17 cellular contexts compared by ENCODE assay signal in the genomic region with DNA sequence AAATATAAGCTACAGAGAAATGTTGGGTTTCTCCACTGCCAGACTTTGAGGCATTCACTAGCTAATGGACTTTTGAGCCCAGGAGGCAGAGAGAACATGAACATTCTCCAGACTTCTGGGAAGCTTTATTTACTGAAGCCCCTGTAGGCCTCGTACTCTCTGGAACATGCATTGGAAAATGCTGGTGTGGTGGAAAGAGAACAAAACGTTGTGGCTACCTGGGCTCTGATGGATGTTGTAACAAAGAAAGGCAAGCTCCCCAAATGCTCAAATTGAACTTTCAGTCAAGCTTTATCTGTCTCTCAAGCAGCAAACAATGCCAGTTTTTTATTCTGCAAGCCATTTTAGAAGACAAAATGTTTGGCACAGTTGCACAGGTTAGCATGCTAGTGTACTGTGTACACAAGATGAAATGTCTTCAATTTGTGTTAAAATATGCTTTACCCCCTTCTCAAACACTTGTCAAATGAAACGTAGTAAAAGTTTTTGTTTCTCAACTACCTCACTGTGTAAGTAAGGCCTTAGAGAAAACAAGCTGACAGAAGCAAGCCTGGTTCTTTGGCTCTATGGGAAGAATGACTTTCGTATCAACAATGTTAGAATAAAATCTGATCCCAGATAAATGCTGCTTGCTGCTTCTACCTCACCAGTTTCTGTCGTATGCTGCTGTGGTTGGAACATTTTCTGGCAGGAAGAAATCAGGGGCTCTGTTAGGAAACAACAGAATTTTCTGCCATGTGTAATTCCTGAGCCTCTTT.
DNase-seq lines count a peak whose midpoint lies in the region; ATAC-seq and TF ChIP-seq lines count a peak whose summit lies in the region.
"Had no signal": no experiment of that assay in that cellular context is flagged by ENCODE, and none has a peak within 500 bp of the region (broad histone marks: within the 10 kb centered on the region; RNA-seq: fewer than 3 reads in every experiment).

No MANE protein-coding gene starts in this region.

- H3K27me3 ChIP-seq in left lung: no peaks in the 10 kb centered on the region

- H3K36me3 ChIP-seq in left lung: no peaks in the 10 kb centered on the region

- H3K36me3 Mint-ChIP-seq in activated B cell treated with CpG ODN at 0.5 μM for 24 hours (ENCODE audit: low read depth): peaks cover 20% of the 10 kb centered on the region
- H3K36me3 Mint-ChIP-seq in stimulated activated memory B cell treated with anti-CD40 and anti-IgM and Interleukin-4, amounts not matched to agents 10 μg/mL and 1 μg/mL and 100 μg/mL, for 72 hours: peaks cover 32% of the 10 kb centered on the region
- no peaks in the 10 kb centered on the region for H3K36me3 Mint-ChIP-seq in naive thymus-derived CD8-positive, alpha-beta T cell

- H3K4me3 ChIP-seq in GM08714 (ENCODE audit: low read length) (peak overlapping the region; percentile 33; the same call in 1 of the 2 replicates), left lung (no peak overlapping the region)

- CTCF ChIA-PET in activated B cell treated with CpG ODN at 0.5 μM for 24 hours (lab: Charles Lee): interaction anchor here (1.0 to 20.1 kb wide), 6 partner anchors 10 to 142 kb away, joined by 3 to 427 read pairs (median 5); a partner anchor contains a TSS

- peaks cover 3 to 20% of the 10 kb centered on the region in 2 donors for H3K4me1 ChIP-seq in left lung

- peak overlapping the region; percentile 63 for H3K4me3 Mint-ChIP-seq in activated B cell treated with CpG ODN at 0.5 μM for 24 hours
- H3K4me3 Mint-ChIP-seq in stimulated activated memory B cell treated with anti-CD40 and anti-IgM and Interleukin-4, amounts not matched to agents 10 μg/mL and 1 μg/mL and 100 μg/mL, for 72 hours: no peak overlapping the region
- no peak overlapping the region for H3K4me3 Mint-ChIP-seq in naive thymus-derived CD8-positive, alpha-beta T cell
- H3K4me3 Mint-ChIP-seq: nephron had no signal

- no peaks in the 10 kb centered on the region for H3K9me3 Mint-ChIP-seq in activated B cell treated with CpG ODN at 0.5 μM for 24 hours
- no peaks in the 10 kb centered on the region for H3K9me3 Mint-ChIP-seq in stimulated activated memory B cell treated with anti-CD40 and anti-IgM and Interleukin-4, amounts not matched to agents 10 μg/mL and 1 μg/mL and 100 μg/mL, for 72 hours
- no peaks in the 10 kb centered on the region for H3K9me3 Mint-ChIP-seq in naive thymus-derived CD8-positive, alpha-beta T cell
- H3K9me3 Mint-ChIP-seq: nephron had no signal

- peak overlapping the region; percentile 95 for H3K27ac Mint-ChIP-seq in activated B cell treated with CpG ODN at 0.5 μM for 24 hours
- peak overlapping the region; percentile 83 for H3K27ac Mint-ChIP-seq in stimulated activated memory B cell treated with anti-CD40 and anti-IgM and Interleukin-4, amounts not matched to agents 10 μg/mL and 1 μg/mL and 100 μg/mL, for 72 hours
- H3K27ac Mint-ChIP-seq in naive thymus-derived CD8-positive, alpha-beta T cell: peak overlapping the region in 1 of 10 donors; percentile 71
- H3K27ac Mint-ChIP-seq: nephron had no signal

- H3K9me3 ChIP-seq in left lung: no peaks in the 10 kb centered on the region

- ATAC-seq in activated B cell treated with CpG ODN at 0.5 μM for 24 hours (ENCODE audit: low read depth) (no peak), left lung (no peak), left cardiac atrium (no peak)
- ATAC-seq in stimulated activated memory B cell treated with anti-CD40 and anti-IgM and Interleukin-4, amounts not matched to agents 10 μg/mL and 1 μg/mL and 100 μg/mL, for 72 hours: no peak
- no peak for ATAC-seq in naive thymus-derived CD8-positive, alpha-beta T cell
- ATAC-seq: right cardiac atrium had no signal

- DNase-seq in activated B cell treated with CpG ODN at 0.5 μM for 24 hours (no peak), left lung (no peak), NCI-H524 (lab: John Stamatoyannopoulos, UW) (no peak), left cardiac atrium (no peak)
- no peak for DNase-seq in activated CD4-positive, CD25-positive, alpha-beta regulatory T cell (lab: John Stamatoyannopoulos, UW)
- no peak for DNase-seq in naive thymus-derived CD8-positive, alpha-beta T cell
- DNase-seq: activated CD4-positive, alpha-beta T cell treated with anti-CD3 and anti-CD28 coated beads for 4 hours; DMS153; erythroblast; left colon; NCI-H2029; NCI-H69; right cardiac atrium; stimulated activated CD4-positive, alpha-beta T cell treated with anti-CD3 and anti-CD28 coated beads, Interleukin-4, amount 100 ng/mL, for 4 hours had no signal

- intact Hi-C loops in activated B cell treated with CpG ODN at 0.5 μM for 24 hours (cut with micrococcal nuclease) (no loop called here), left lung (cut with DNase I) (no loop called here), left cardiac atrium (cut with DNase I) (no loop called here)

- H3K4me1 Mint-ChIP-seq in activated B cell treated with CpG ODN at 0.5 μM for 24 hours: peaks cover 100% of the 10 kb centered on the region
- H3K4me1 Mint-ChIP-seq in stimulated activated memory B cell treated with anti-CD40 and anti-IgM and Interleukin-4, amounts not matched to agents 10 μg/mL and 1 μg/mL and 100 μg/mL, for 72 hours: peaks cover 99% of the 10 kb centered on the region
- H3K4me1 Mint-ChIP-seq in naive thymus-derived CD8-positive, alpha-beta T cell: peaks cover 0 to 80% (median 2%) of the 10 kb centered on the region in 4 donors

- TF ChIP-seq CTCF in activated B cell treated with CpG ODN at 0.5 μM for 24 hours (IDR thresholded peaks at IDR 0.05) (no peak), left lung (IDR thresholded peaks at IDR 0.05) (no peak)

- H3K27ac ChIP-seq in left lung: peak overlapping the region; percentile 19 to 48

- POLR2A ChIA-PET in activated B cell treated with CpG ODN at 0.5 μM for 24 hours (lab: Charles Lee): interaction anchor here (0.6 to 20.2 kb wide), 13 partner anchors 9 to 142 kb away, joined by 3 to 572 read pairs (median 5); a partner anchor contains a TSS
- POLR2A ChIA-PET in naive thymus-derived CD8-positive, alpha-beta T cell (lab: Charles Lee): no interaction called here

- H3K27me3 Mint-ChIP-seq in activated B cell treated with CpG ODN at 0.5 μM for 24 hours: no peaks in the 10 kb centered on the region
- no peaks in the 10 kb centered on the region for H3K27me3 Mint-ChIP-seq in stimulated activated memory B cell treated with anti-CD40 and anti-IgM and Interleukin-4, amounts not matched to agents 10 μg/mL and 1 μg/mL and 100 μg/mL, for 72 hours
- peaks cover 0 to 3% (median 0%) of the 10 kb centered on the region in 5 donors for H3K27me3 Mint-ChIP-seq in naive thymus-derived CD8-positive, alpha-beta T cell
